Comparison of ENCODE assay signal across 18 cellular contexts in the genomic region with DNA sequence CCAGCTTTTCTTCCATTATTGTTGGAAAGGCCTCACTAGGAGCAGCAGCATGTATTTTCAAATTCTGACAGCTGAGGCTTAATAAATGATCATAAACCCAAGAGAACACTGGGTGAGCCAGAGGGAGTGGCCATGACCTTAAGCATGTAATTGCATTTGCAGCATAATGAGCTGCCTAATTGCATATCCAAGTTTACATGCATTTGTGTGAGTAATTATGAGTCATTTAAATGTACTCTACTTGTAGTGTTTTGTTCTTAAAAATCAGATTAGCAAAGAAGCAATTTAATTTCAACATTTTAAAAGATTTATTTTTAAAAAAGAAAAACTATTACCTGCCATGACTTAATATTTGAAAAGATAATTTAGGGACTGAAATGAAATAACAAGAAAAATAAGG.
A peak's percentile ranks its signal among the peaks of the same experiment; 100 is the strongest.
DNase-seq lines count a peak whose midpoint lies in the region; ATAC-seq and TF ChIP-seq lines count a peak whose summit lies in the region.
"Had no signal": no experiment of that assay in that cellular context is flagged by ENCODE, and none has a peak within 500 bp of the region (broad histone marks: within the 10 kb centered on the region; RNA-seq: fewer than 3 reads in every experiment).

No MANE protein-coding gene starts in this region.

- H3K27ac ChIP-seq in breast epithelium (no peak overlapping the region), esophagus muscularis mucosa (replicated peaks in 1 of 4) (no peak overlapping the region)
- H3K27ac ChIP-seq: cardiac muscle cell, neural progenitor cell had no signal

- peaks cover 2% of the 10 kb centered on the region for H3K36me3 Mint-ChIP-seq in MCF 10A (ENCODE audit: insufficient read depth, unreplicated experiment)
- H3K36me3 Mint-ChIP-seq in activated naive CD8-positive, alpha-beta T cell treated with anti-CD3 and anti-CD28 coated beads, Interleukin-2, amount 50 U/mL, for 24 hours (ENCODE audit: low read depth): peaks cover 28% of the 10 kb centered on the region

- H3K9me3 ChIP-seq in breast epithelium: no peaks in the 10 kb centered on the region
- H3K9me3 ChIP-seq in esophagus muscularis mucosa: no peaks in the 10 kb centered on the region

- no peaks in the 10 kb centered on the region for H3K9me3 Mint-ChIP-seq in MCF 10A (ENCODE audit: unreplicated experiment)
- no peaks in the 10 kb centered on the region for H3K9me3 Mint-ChIP-seq in activated naive CD8-positive, alpha-beta T cell treated with anti-CD3 and anti-CD28 coated beads, Interleukin-2, amount 50 U/mL, for 24 hours
- H3K9me3 Mint-ChIP-seq: activated naive CD4-positive, alpha-beta T cell treated with anti-CD3 and anti-CD28 coated beads, Interleukin-2, amount 10 ng/mL, durations not matched to agents 7 days and 5 days; neural progenitor cell; stimulated activated memory B cell treated with anti-CD40 and anti-IgM and Interleukin-4, amounts not matched to agents 10 μg/mL and 1 μg/mL and 100 μg/mL, for 72 hours; T-helper 1 cell treated with Interleukin-12 subunit alpha and Interleukin-12 subunit beta and Interleukin-4 antibody, amounts not matched to agents 30 μg/mL and 1 μg/mL, for 36 hours had no signal

- no peaks in the 10 kb centered on the region for H3K4me1 ChIP-seq in breast epithelium
- no peaks in the 10 kb centered on the region for H3K4me1 ChIP-seq in esophagus muscularis mucosa
- H3K4me1 ChIP-seq: neural progenitor cell had no signal

- H3K27me3 ChIP-seq in breast epithelium: no peaks in the 10 kb centered on the region
- H3K27me3 ChIP-seq in esophagus muscularis mucosa: no peaks in the 10 kb centered on the region
- H3K27me3 ChIP-seq: cardiac muscle cell, neural progenitor cell had no signal

- POLR2A ChIA-PET in MCF 10A (lab: Yijun Ruan, JAX): interaction anchor here (0.5 to 1.5 kb wide), 7 partner anchors 16 to 752 kb away, joined by 3 to 4 read pairs (median 3); no protein-coding TSS in a partner anchor

- no TSS peak for BruUV-seq in MCF 10A (replicated peaks; lab: Mats Ljungman, UMichigan)

- DNase-seq in MCF 10A (ENCODE audit: unreplicated experiment): peak; percentile 38
- DNase-seq in breast epithelium (ENCODE audit: low spot score in 2 of 2): no peak
- DNase-seq in RKO (ENCODE audit: low spot score): peak; percentile 45
- DNase-seq in fibroblast of gingiva (ENCODE audit: low read depth): peak; percentile 11
- DNase-seq in activated naive CD8-positive, alpha-beta T cell treated with anti-CD3 and anti-CD28 coated beads, Interleukin-2, amount 50 U/mL, for 24 hours: no peak
- DNase-seq in esophagus muscularis mucosa (ENCODE audit: extremely low spot score): no peak
- DNase-seq in ecto neural progenitor cell (ENCODE audit: low spot score): no peak
- DNase-seq in stimulated activated CD4-positive, alpha-beta T cell treated with anti-CD3 and anti-CD28 coated beads, Interleukin-4, amount 100 ng/mL, for 4 hours: no peak
- DNase-seq: activated naive CD4-positive, alpha-beta T cell treated with anti-CD3 and anti-CD28 coated beads, Interleukin-2, amount 10 ng/mL, durations not matched to agents 7 days and 5 days; mesendoderm; NCI-H187; RPMI8226; trophoblast cell had no signal

- H3K4me3 ChIP-seq in breast epithelium (no peak overlapping the region), esophagus muscularis mucosa (no peak overlapping the region)
- H3K4me3 ChIP-seq: cardiac muscle cell, neural progenitor cell had no signal

- no peak for TF ChIP-seq EP300 in esophagus muscularis mucosa (IDR thresholded peaks at IDR 0.05)

- H3K27ac Mint-ChIP-seq in MCF 10A (ENCODE audit: low read depth, unreplicated experiment): peak overlapping the region; percentile 50
- H3K27ac Mint-ChIP-seq in activated naive CD8-positive, alpha-beta T cell treated with anti-CD3 and anti-CD28 coated beads, Interleukin-2, amount 50 U/mL, for 24 hours: no peak overlapping the region
- H3K27ac Mint-ChIP-seq: activated naive CD4-positive, alpha-beta T cell treated with anti-CD3 and anti-CD28 coated beads, Interleukin-2, amount 10 ng/mL, durations not matched to agents 7 days and 5 days; neural progenitor cell; stimulated activated memory B cell treated with anti-CD40 and anti-IgM and Interleukin-4, amounts not matched to agents 10 μg/mL and 1 μg/mL and 100 μg/mL, for 72 hours; T-helper 1 cell treated with Interleukin-12 subunit alpha and Interleukin-12 subunit beta and Interleukin-4 antibody, amounts not matched to agents 30 μg/mL and 1 μg/mL, for 36 hours had no signal

- no peak overlapping the region for H3K4me3 Mint-ChIP-seq in MCF 10A (ENCODE audit: unreplicated experiment)
- no peak overlapping the region for H3K4me3 Mint-ChIP-seq in activated naive CD8-positive, alpha-beta T cell treated with anti-CD3 and anti-CD28 coated beads, Interleukin-2, amount 50 U/mL, for 24 hours
- H3K4me3 Mint-ChIP-seq: activated naive CD4-positive, alpha-beta T cell treated with anti-CD3 and anti-CD28 coated beads, Interleukin-2, amount 10 ng/mL, durations not matched to agents 7 days and 5 days; neural progenitor cell; stimulated activated memory B cell treated with anti-CD40 and anti-IgM and Interleukin-4, amounts not matched to agents 10 μg/mL and 1 μg/mL and 100 μg/mL, for 72 hours; T-helper 1 cell treated with Interleukin-12 subunit alpha and Interleukin-12 subunit beta and Interleukin-4 antibody, amounts not matched to agents 30 μg/mL and 1 μg/mL, for 36 hours had no signal

- CTCF ChIA-PET in MCF 10A (lab: Yijun Ruan, JAX): interaction anchor here (0.7 to 1.1 kb wide), 2 partner anchors 168 to 287 kb away, joined by 4 read pairs; no protein-coding TSS in a partner anchor

- no peaks in the 10 kb centered on the region for H3K36me3 ChIP-seq in breast epithelium
- peaks cover 0 to 34% (median 11%) of the 10 kb centered on the region in 4 donors for H3K36me3 ChIP-seq in esophagus muscularis mucosa
- H3K36me3 ChIP-seq: cardiac muscle cell, neural progenitor cell had no signal

- peaks cover 6% of the 10 kb centered on the region for H3K4me1 Mint-ChIP-seq in MCF 10A (ENCODE audit: insufficient read depth, unreplicated experiment)
- H3K4me1 Mint-ChIP-seq in activated naive CD8-positive, alpha-beta T cell treated with anti-CD3 and anti-CD28 coated beads, Interleukin-2, amount 50 U/mL, for 24 hours: peaks cover 4% of the 10 kb centered on the region
- H3K4me1 Mint-ChIP-seq: neural progenitor cell; stimulated activated memory B cell treated with anti-CD40 and anti-IgM and Interleukin-4, amounts not matched to agents 10 μg/mL and 1 μg/mL and 100 μg/mL, for 72 hours had no signal

- TF ChIP-seq POLR2A in breast epithelium (IDR thresholded peaks at IDR 0.05) (no peak), esophagus muscularis mucosa (IDR thresholded peaks at IDR 0.05; ENCODE audit: low read depth) (no peak)

- TF ChIP-seq CTCF in MCF 10A (IDR thresholded peaks at IDR 0.05; ENCODE audit: unreplicated experiment) (no peak), breast epithelium (IDR thresholded peaks at IDR 0.05) (no peak), esophagus muscularis mucosa (IDR thresholded peaks at IDR 0.05) (no peak)

- ATAC-seq in activated naive CD8-positive, alpha-beta T cell treated with anti-CD3 and anti-CD28 coated beads, Interleukin-2, amount 50 U/mL, for 24 hours: no peak
- ATAC-seq: sciatic nerve; stimulated activated memory B cell treated with anti-CD40 and anti-IgM and Interleukin-4, amounts not matched to agents 10 μg/mL and 1 μg/mL and 100 μg/mL, for 72 hours had no signal

- no peaks in the 10 kb centered on the region for H3K27me3 Mint-ChIP-seq in MCF 10A (ENCODE audit: insufficient read depth, unreplicated experiment)
- no peaks in the 10 kb centered on the region for H3K27me3 Mint-ChIP-seq in activated naive CD8-positive, alpha-beta T cell treated with anti-CD3 and anti-CD28 coated beads, Interleukin-2, amount 50 U/mL, for 24 hours
- H3K27me3 Mint-ChIP-seq: activated naive CD4-positive, alpha-beta T cell treated with anti-CD3 and anti-CD28 coated beads, Interleukin-2, amount 10 ng/mL, durations not matched to agents 7 days and 5 days; stimulated activated memory B cell treated with anti-CD40 and anti-IgM and Interleukin-4, amounts not matched to agents 10 μg/mL and 1 μg/mL and 100 μg/mL, for 72 hours had no signal

- intact Hi-C loops in MCF 10A (cut with micrococcal nuclease) (no loop called here), breast epithelium (cut with DNase I; ENCODE audit: low total_unique reads) (no loop called here), esophagus muscularis mucosa (cut with DNase I) (no loop called here)

Comparison
In these comparisons a context has a peak if more than half of its experiments do, and no peak if none do; other contexts are left out.
1. DNase-seq: peak in MCF 10A (single experiment), RKO (single experiment) and fibroblast of gingiva (single experiment); none in breast epithelium (0 of 2), activated naive CD8-positive, alpha-beta T cell treated with anti-CD3 and anti-CD28 coated beads, Interleukin-2, amount 50 U/mL, for 24 hours (single experiment), esophagus muscularis mucosa (single experiment), ecto neural progenitor cell (single experiment) and stimulated activated CD4-positive, alpha-beta T cell treated with anti-CD3 and anti-CD28 coated beads, Interleukin-4, amount 100 ng/mL, for 4 hours (0 of 2).